ENCODE assay signal across 9 cellular contexts in genomic region chr9:87479801-87480201, GRCh38. TPM values are rescaled to one million over a fixed set of nuclear protein-coding genes. Genes with fewer than 3 reads are reported as not detected.
A peak's percentile ranks its signal among the peaks of the same experiment; 100 is the strongest.
DNase-seq lines count a peak whose midpoint lies in the region; ATAC-seq and TF ChIP-seq lines count a peak whose summit lies in the region.
"Had no signal": no experiment of that assay in that cellular context is flagged by ENCODE, and none has a peak within 500 bp of the region (broad histone marks: within the 10 kb centered on the region; RNA-seq: fewer than 3 reads in every experiment).

No MANE protein-coding gene starts in this region.

- BruUV-seq in Caco-2 (replicated peaks; lab: Mats Ljungman, UMichigan) = no TSS peak

- no peak overlapping the region for H3K4me3 ChIP-seq in fibroblast of villous mesenchyme (ENCODE audit: low read depth, low read length)
- H3K4me3 ChIP-seq in Caco-2 (ENCODE audit: low read depth, low read length) = no peak overlapping the region
- no peak overlapping the region for H3K4me3 ChIP-seq in ovary
- H3K4me3 ChIP-seq: cardiac muscle cell had no signal

- CTCF ChIA-PET in Caco-2 (lab: Charles Lee) = no interaction called here

- no peaks in the 10 kb centered on the region for H3K9me3 ChIP-seq in Caco-2
- H3K9me3 ChIP-seq in ovary = no peaks in the 10 kb centered on the region

- no peaks in the 10 kb centered on the region for H3K4me1 Mint-ChIP-seq in Caco-2 (ENCODE audit: low read depth, unreplicated experiment)

- DNase-seq in GM13976 (ENCODE audit: low spot score) = peak; percentile 70
- DNase-seq in KBM-7 = peak; percentile 90
- peak; percentile 61 for DNase-seq in fibroblast of villous mesenchyme (ENCODE audit: low read depth)
- DNase-seq in OCI-M2 (lab: John Stamatoyannopoulos, UW; ENCODE audit: unreplicated experiment) = no peak
- no peak for DNase-seq in Caco-2
- DNase-seq in stimulated activated CD8-positive, alpha-beta memory T cell treated with anti-CD3 and anti-CD28 coated beads, Interleukin-4, amount 100 ng/mL, for 48 hours = no peak
- no peak for DNase-seq in ovary

- H3K9me3 Mint-ChIP-seq in Caco-2 (ENCODE audit: unreplicated experiment) = no peaks in the 10 kb centered on the region

- in situ Hi-C loops in GM13976 (cut with MboI; ENCODE audit: low sequenced_read_pairs, unreplicated experiment) (no loop called here), KBM-7 (cut with MboI; ENCODE audit: low pct_unique_long_range_greater_than_20kb, low sequenced_read_pairs) (no loop called here)

- no peaks in the 10 kb centered on the region for H3K27me3 ChIP-seq in Caco-2 (replicated peaks; ENCODE audit: control insufficient read depth, insufficient read depth, low read length)
- no peaks in the 10 kb centered on the region for H3K27me3 ChIP-seq in ovary
- H3K27me3 ChIP-seq: cardiac muscle cell had no signal

- H3K27ac ChIP-seq in ovary = no peak overlapping the region
- H3K27ac ChIP-seq: cardiac muscle cell had no signal

- no peaks in the 10 kb centered on the region for H3K27me3 Mint-ChIP-seq in Caco-2 (ENCODE audit: insufficient read depth, unreplicated experiment)

- no peak for TF ChIP-seq EP300 in ovary (IDR thresholded peaks at IDR 0.05)

- H3K4me1 ChIP-seq in Caco-2 = no peaks in the 10 kb centered on the region
- H3K4me1 ChIP-seq in ovary (ENCODE audit: insufficient read depth) = no peaks in the 10 kb centered on the region

- no peak overlapping the region for H3K4me3 Mint-ChIP-seq in Caco-2 (ENCODE audit: unreplicated experiment)

- H3K36me3 ChIP-seq in Caco-2 (ENCODE audit: control insufficient read depth, insufficient read depth, low read length) (no peaks in the 10 kb centered on the region), ovary (no peaks in the 10 kb centered on the region)
- H3K36me3 ChIP-seq: cardiac muscle cell had no signal

- H3K27ac Mint-ChIP-seq in Caco-2 (ENCODE audit: unreplicated experiment) = no peak overlapping the region

- intact Hi-C loops in Caco-2 (cut with micrococcal nuclease; ENCODE audit: unreplicated experiment) = no loop called here
- intact Hi-C loops in ovary (cut with DNase I) = loop anchor here in 1 of 4 donors (10.0 kb wide), 1 partner anchor 55 kb away; no protein-coding TSS in a partner anchor

- WGBS in ovary, 3 donors = 89 to 95% (median 93%) methylated on average over 4 of the region's 4 CpGs

- ATAC-seq in GM21529 (IDR thresholded peaks at IDR 0.05; ENCODE audit: unreplicated experiment) = peak; percentile 97

- H3K36me3 Mint-ChIP-seq in Caco-2 (ENCODE audit: insufficient read depth, unreplicated experiment) = no peaks in the 10 kb centered on the region

- TF ChIP-seq POLR2A in ovary (IDR thresholded peaks at IDR 0.05) = no peak

- POLR2A ChIA-PET in Caco-2 (lab: Charles Lee) = no interaction called here

- TF ChIP-seq CTCF in GM13976 (IDR thresholded peaks at IDR 0.05; ENCODE audit: borderline replicate concordance, control extremely low read depth, extremely low read depth, insufficient read depth, missing control alignments) = no peak
- TF ChIP-seq CTCF in fibroblast of villous mesenchyme (IDR thresholded peaks at IDR 0.05; ENCODE audit: insufficient read depth, low read depth, low read length) = no peak
- no peak for TF ChIP-seq CTCF in Caco-2 (IDR thresholded peaks at IDR 0.05; ENCODE audit: insufficient read depth in 1 of 2, low read depth in 1 of 2, low read length in 1 of 2, severe bottlenecking in 1 of 2, unreplicated experiment in 1 of 2)
- TF ChIP-seq CTCF in ovary (IDR thresholded peaks at IDR 0.05) = no peak

RNA-seq across cellular contexts. Expression of gene DAPK1, which starts 17.9 kb away (rescaled TPM):
- total RNA-seq in fibroblast of villous mesenchyme (3.9 and 8.6 TPM in 2 replicates), Caco-2 (2022) (65.8 and 79.2 TPM in 2 replicates), ovary (100 to 1,000 TPM in 4 of 7 donors, 10 to 100 TPM in 3; 72.0 to 133 (median 103) TPM)
- 10 to 100 TPM; 39.3 to 57.6 TPM for polyA plus RNA-seq in ovary

Comparison
In these comparisons a context has a peak if more than half of its experiments do, and no peak if none do; other contexts are left out.
1. DNase-seq: peak in GM13976 (single experiment), KBM-7 (single experiment) and fibroblast of villous mesenchyme (single experiment); none in OCI-M2 (single experiment), Caco-2 (0 of 2), stimulated activated CD8-positive, alpha-beta memory T cell treated with anti-CD3 and anti-CD28 coated beads, Interleukin-4, amount 100 ng/mL, for 48 hours (single experiment) and ovary (0 of 5).